Comparison of ENCODE assay signal across 1 cellular context in the genomic region with DNA sequence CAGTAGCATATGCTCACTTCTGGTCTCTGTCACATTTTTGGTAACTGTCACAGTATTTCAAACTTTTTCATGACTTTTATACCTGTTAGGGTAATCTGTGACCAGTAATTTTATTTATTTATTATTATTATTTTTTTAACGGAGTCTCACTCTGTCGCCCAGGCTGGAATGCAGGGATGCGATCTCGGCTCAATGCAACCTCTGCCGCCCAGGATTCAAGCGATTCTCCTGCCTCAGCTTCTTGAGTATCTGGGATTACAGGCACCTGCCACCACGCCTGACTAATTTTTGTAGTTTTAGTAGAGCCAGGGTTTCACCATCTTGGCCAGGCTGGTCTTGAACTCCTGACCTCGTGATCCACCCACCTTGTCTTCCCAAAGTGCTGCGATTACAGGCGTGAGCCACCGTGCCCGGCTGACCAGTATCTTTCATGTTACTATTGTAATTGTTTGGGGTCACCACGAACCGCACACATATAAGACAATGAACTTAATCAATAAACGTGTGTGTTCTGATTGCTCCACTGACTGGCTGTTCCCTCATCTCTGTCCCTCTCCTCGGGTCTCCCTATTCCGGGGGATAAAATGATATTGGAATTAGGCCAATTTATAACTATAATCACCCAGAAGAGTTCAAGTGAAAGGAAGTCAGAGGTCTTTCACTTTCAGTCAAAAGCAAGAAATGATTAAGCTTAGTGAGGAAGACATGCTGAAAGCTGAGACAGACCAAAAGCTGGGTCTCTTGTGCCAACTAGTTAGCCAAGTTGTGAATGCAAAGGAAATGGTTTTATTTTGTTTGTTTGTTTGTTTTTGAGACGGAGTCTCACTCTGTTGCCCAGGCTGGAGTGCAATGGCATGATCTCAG.
TF ChIP-seq lines count a peak whose summit lies in the region.

No MANE protein-coding gene starts in this region.

TF ChIP-seq in WTC11, 78 proteins besides CTCF, POLR2A, EP300 and RAD21 (continued from another document):
- no peak for TF ChIP-seq ZNF219 (CRISPR knock-in tag; IDR thresholded peaks at IDR 0.05; ENCODE audit: borderline replicate concordance)
- TF ChIP-seq ZBTB21 (CRISPR knock-in tag; IDR thresholded peaks at IDR 0.05; ENCODE audit: borderline replicate concordance) = no peak
- TF ChIP-seq, protein P1, sequence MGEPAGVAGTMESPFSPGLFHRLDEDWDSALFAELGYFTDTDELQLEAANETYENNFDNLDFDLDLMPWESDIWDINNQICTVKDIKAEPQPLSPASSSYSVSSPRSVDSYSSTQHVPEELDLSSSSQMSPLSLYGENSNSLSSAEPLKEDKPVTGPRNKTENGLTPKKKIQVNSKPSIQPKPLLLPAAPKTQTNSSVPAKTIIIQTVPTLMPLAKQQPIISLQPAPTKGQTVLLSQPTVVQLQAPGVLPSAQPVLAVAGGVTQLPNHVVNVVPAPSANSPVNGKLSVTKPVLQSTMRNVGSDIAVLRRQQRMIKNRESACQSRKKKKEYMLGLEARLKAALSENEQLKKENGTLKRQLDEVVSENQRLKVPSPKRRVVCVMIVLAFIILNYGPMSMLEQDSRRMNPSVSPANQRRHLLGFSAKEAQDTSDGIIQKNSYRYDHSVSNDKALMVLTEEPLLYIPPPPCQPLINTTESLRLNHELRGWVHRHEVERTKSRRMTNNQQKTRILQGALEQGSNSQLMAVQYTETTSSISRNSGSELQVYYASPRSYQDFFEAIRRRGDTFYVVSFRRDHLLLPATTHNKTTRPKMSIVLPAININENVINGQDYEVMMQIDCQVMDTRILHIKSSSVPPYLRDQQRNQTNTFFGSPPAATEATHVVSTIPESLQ (CRISPR knock-in tag; IDR thresholded peaks at IDR 0.05) = no peak
- TF ChIP-seq SMAD3 (CRISPR knock-in tag; IDR thresholded peaks at IDR 0.05; ENCODE audit: borderline replicate concordance) = no peak
- no peak for TF ChIP-seq TEAD4 (CRISPR knock-in tag; IDR thresholded peaks at IDR 0.05)
- TF ChIP-seq, protein P2, sequence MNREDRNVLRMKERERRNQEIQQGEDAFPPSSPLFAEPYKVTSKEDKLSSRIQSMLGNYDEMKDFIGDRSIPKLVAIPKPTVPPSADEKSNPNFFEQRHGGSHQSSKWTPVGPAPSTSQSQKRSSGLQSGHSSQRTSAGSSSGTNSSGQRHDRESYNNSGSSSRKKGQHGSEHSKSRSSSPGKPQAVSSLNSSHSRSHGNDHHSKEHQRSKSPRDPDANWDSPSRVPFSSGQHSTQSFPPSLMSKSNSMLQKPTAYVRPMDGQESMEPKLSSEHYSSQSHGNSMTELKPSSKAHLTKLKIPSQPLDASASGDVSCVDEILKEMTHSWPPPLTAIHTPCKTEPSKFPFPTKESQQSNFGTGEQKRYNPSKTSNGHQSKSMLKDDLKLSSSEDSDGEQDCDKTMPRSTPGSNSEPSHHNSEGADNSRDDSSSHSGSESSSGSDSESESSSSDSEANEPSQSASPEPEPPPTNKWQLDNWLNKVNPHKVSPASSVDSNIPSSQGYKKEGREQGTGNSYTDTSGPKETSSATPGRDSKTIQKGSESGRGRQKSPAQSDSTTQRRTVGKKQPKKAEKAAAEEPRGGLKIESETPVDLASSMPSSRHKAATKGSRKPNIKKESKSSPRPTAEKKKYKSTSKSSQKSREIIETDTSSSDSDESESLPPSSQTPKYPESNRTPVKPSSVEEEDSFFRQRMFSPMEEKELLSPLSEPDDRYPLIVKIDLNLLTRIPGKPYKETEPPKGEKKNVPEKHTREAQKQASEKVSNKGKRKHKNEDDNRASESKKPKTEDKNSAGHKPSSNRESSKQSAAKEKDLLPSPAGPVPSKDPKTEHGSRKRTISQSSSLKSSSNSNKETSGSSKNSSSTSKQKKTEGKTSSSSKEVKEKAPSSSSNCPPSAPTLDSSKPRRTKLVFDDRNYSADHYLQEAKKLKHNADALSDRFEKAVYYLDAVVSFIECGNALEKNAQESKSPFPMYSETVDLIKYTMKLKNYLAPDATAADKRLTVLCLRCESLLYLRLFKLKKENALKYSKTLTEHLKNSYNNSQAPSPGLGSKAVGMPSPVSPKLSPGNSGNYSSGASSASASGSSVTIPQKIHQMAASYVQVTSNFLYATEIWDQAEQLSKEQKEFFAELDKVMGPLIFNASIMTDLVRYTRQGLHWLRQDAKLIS (CRISPR knock-in tag; IDR thresholded peaks at IDR 0.05; ENCODE audit: borderline replicate concordance) = no peak
- TF ChIP-seq GTF2I (CRISPR knock-in tag; conservative IDR thresholded peaks at IDR 0.05) = no peak
- TF ChIP-seq, protein P3, sequence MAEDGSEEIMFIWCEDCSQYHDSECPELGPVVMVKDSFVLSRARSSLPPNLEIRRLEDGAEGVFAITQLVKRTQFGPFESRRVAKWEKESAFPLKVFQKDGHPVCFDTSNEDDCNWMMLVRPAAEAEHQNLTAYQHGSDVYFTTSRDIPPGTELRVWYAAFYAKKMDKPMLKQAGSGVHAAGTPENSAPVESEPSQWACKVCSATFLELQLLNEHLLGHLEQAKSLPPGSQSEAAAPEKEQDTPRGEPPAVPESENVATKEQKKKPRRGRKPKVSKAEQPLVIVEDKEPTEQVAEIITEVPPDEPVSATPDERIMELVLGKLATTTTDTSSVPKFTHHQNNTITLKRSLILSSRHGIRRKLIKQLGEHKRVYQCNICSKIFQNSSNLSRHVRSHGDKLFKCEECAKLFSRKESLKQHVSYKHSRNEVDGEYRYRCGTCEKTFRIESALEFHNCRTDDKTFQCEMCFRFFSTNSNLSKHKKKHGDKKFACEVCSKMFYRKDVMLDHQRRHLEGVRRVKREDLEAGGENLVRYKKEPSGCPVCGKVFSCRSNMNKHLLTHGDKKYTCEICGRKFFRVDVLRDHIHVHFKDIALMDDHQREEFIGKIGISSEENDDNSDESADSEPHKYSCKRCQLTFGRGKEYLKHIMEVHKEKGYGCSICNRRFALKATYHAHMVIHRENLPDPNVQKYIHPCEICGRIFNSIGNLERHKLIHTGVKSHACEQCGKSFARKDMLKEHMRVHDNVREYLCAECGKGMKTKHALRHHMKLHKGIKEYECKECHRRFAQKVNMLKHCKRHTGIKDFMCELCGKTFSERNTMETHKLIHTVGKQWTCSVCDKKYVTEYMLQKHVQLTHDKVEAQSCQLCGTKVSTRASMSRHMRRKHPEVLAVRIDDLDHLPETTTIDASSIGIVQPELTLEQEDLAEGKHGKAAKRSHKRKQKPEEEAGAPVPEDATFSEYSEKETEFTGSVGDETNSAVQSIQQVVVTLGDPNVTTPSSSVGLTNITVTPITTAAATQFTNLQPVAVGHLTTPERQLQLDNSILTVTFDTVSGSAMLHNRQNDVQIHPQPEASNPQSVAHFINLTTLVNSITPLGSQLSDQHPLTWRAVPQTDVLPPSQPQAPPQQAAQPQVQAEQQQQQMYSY (CRISPR knock-in tag; IDR thresholded peaks at IDR 0.05) = no peak
- TF ChIP-seq, protein P4, sequence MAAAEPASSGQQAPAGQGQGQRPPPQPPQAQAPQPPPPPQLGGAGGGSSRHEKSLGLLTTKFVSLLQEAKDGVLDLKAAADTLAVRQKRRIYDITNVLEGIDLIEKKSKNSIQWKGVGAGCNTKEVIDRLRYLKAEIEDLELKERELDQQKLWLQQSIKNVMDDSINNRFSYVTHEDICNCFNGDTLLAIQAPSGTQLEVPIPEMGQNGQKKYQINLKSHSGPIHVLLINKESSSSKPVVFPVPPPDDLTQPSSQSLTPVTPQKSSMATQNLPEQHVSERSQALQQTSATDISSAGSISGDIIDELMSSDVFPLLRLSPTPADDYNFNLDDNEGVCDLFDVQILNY (CRISPR knock-in tag; IDR thresholded peaks at IDR 0.05) = no peak
- TF ChIP-seq, protein P5, sequence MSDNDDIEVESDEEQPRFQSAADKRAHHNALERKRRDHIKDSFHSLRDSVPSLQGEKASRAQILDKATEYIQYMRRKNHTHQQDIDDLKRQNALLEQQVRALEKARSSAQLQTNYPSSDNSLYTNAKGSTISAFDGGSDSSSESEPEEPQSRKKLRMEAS (CRISPR knock-in tag; IDR thresholded peaks at IDR 0.05) = no peak
TF ChIP-seq in WTC11: peak in this region for 0.
